In genomic region chr17:19781488-19782458, GRCh38 we compare ENCODE assay signal across 23 cellular contexts. TPM values are rescaled to one million over a fixed set of nuclear protein-coding genes. Genes with fewer than 3 reads are reported as not detected.
DNase-seq lines count a peak whose midpoint lies in the region; ATAC-seq and TF ChIP-seq lines count a peak whose summit lies in the region.
"Had no signal": no experiment of that assay in that cellular context is flagged by ENCODE, and none has a peak within 500 bp of the region (broad histone marks: within the 10 kb centered on the region; RNA-seq: fewer than 3 reads in every experiment).

No MANE protein-coding gene starts in this region.

- H3K36me3 Mint-ChIP-seq in activated T-cell treated with anti-CD3 and anti-CD28 coated beads, Interleukin-2, amount 50 U/mL, for 72 hours (ENCODE audit: insufficient read depth in 2 of 2): peaks cover 0 to 2% of the 10 kb centered on the region in 2 donors
- H3K36me3 Mint-ChIP-seq in activated T-helper 17 cell treated with anti-CD3 and anti-CD28 coated beads, Interleukin-2, amount 50 U/mL, for 72 hours (ENCODE audit: low read depth): peaks cover 74% of the 10 kb centered on the region
- H3K36me3 Mint-ChIP-seq in nephron progenitor cell (ENCODE audit: low read depth): peaks cover 36% of the 10 kb centered on the region

- H3K4me3 Mint-ChIP-seq in activated T-cell treated with anti-CD3 and anti-CD28 coated beads, Interleukin-2, amount 50 U/mL, for 72 hours: peak overlapping the region in 1 of 2 donors; percentile 51
- H3K4me3 Mint-ChIP-seq in activated T-helper 17 cell treated with anti-CD3 and anti-CD28 coated beads, Interleukin-2, amount 50 U/mL, for 72 hours: no peak overlapping the region
- no peak overlapping the region for H3K4me3 Mint-ChIP-seq in nephron progenitor cell
- H3K4me3 Mint-ChIP-seq: CD8-positive, alpha-beta T cell; H9; HFFc6 had no signal

- ATAC-seq in activated T-cell treated with anti-CD3 and anti-CD28 coated beads, Interleukin-2, amount 50 U/mL, for 72 hours (replicated peaks in 1 of 2): peak in 1 of 2 donors; percentile 80
- peak; percentile 68 for ATAC-seq in activated T-helper 17 cell treated with anti-CD3 and anti-CD28 coated beads, Interleukin-2, amount 50 U/mL, for 72 hours (replicated peaks)
- ATAC-seq in GM21737 (IDR thresholded peaks at IDR 0.05; ENCODE audit: unreplicated experiment): no peak
- ATAC-seq: CD8-positive, alpha-beta T cell; GM12878; SK-N-SH treated with all-trans-retinoic acid at 6 μM for 48 hours had no signal

- H3K27me3 Mint-ChIP-seq in activated T-cell treated with anti-CD3 and anti-CD28 coated beads, Interleukin-2, amount 50 U/mL, for 72 hours (ENCODE audit: low read depth): no peaks in the 10 kb centered on the region
- no peaks in the 10 kb centered on the region for H3K27me3 Mint-ChIP-seq in activated T-helper 17 cell treated with anti-CD3 and anti-CD28 coated beads, Interleukin-2, amount 50 U/mL, for 72 hours
- peaks cover 2% of the 10 kb centered on the region for H3K27me3 Mint-ChIP-seq in nephron progenitor cell (ENCODE audit: low read depth, poor library complexity)

- no peak for DNase-seq in activated T-cell treated with anti-CD3 and anti-CD28 coated beads, Interleukin-2, amount 50 U/mL, for 72 hours
- DNase-seq in activated T-cell treated with anti-CD3 and anti-CD28 coated beads for 4 hours (no peak), nephron progenitor cell (no peak), amniotic stem cell (lab: John Stamatoyannopoulos, UW) (no peak), AG08395 (ENCODE audit: low spot score) (no peak)
- DNase-seq: CD8-positive, alpha-beta T cell; DND-41; GM23248; H9; HFFc6; KBM-7; NCI-H1092; NCI-H1436; NCI-H187 treated with DMSO at 0.1 percent for 48 hours; NCI-H226; NCI-H510A treated with DMSO at 0.1 percent for 48 hours; NCI-H774; NK-92 treated with Interleukin-12 subunit alpha and Interleukin-12 subunit beta, amount 100 ng/mL, for 24 hours; Peyer's patch had no signal

- H3K9me3 Mint-ChIP-seq in activated T-cell treated with anti-CD3 and anti-CD28 coated beads, Interleukin-2, amount 50 U/mL, for 72 hours: no peaks in the 10 kb centered on the region
- H3K9me3 Mint-ChIP-seq in activated T-helper 17 cell treated with anti-CD3 and anti-CD28 coated beads, Interleukin-2, amount 50 U/mL, for 72 hours: no peaks in the 10 kb centered on the region
- no peaks in the 10 kb centered on the region for H3K9me3 Mint-ChIP-seq in nephron progenitor cell
- H3K9me3 Mint-ChIP-seq: CD8-positive, alpha-beta T cell; H9; HFFc6 had no signal

- no peak for TF ChIP-seq CTCF in nephron progenitor cell (IDR thresholded peaks at IDR 0.05)

- no peaks in the 10 kb centered on the region for H3K4me1 Mint-ChIP-seq in activated T-cell treated with anti-CD3 and anti-CD28 coated beads, Interleukin-2, amount 50 U/mL, for 72 hours (ENCODE audit: low read depth)
- H3K4me1 Mint-ChIP-seq in activated T-helper 17 cell treated with anti-CD3 and anti-CD28 coated beads, Interleukin-2, amount 50 U/mL, for 72 hours: no peaks in the 10 kb centered on the region
- no peaks in the 10 kb centered on the region for H3K4me1 Mint-ChIP-seq in nephron progenitor cell
- H3K4me1 Mint-ChIP-seq: H9 had no signal

- peak overlapping the region; percentile 58 for H3K27ac Mint-ChIP-seq in activated T-cell treated with anti-CD3 and anti-CD28 coated beads, Interleukin-2, amount 50 U/mL, for 72 hours
- peak overlapping the region; percentile 24 for H3K27ac Mint-ChIP-seq in activated T-helper 17 cell treated with anti-CD3 and anti-CD28 coated beads, Interleukin-2, amount 50 U/mL, for 72 hours
- H3K27ac Mint-ChIP-seq in nephron progenitor cell: peak overlapping the region; percentile 46
- H3K27ac Mint-ChIP-seq: CD8-positive, alpha-beta T cell; H9; HFFc6 had no signal

RNA-seq across cellular contexts. Expression of gene ALDH3A1, which starts 33.7 kb away (rescaled TPM):
- under 1 TPM in 1 of 2 donors, not detected in 1; 0.34 TPM for total RNA-seq in activated T-cell treated with anti-CD3 and anti-CD28 coated beads, Interleukin-2, amount 50 U/mL, for 72 hours
- not detected for total RNA-seq in activated T-helper 17 cell treated with anti-CD3 and anti-CD28 coated beads, Interleukin-2, amount 50 U/mL, for 72 hours
- total RNA-seq: CD8-positive, alpha-beta T cell; GM12878 had no signal
